Comparison of ENCODE assay signal across 24 cellular contexts in the genomic region with DNA sequence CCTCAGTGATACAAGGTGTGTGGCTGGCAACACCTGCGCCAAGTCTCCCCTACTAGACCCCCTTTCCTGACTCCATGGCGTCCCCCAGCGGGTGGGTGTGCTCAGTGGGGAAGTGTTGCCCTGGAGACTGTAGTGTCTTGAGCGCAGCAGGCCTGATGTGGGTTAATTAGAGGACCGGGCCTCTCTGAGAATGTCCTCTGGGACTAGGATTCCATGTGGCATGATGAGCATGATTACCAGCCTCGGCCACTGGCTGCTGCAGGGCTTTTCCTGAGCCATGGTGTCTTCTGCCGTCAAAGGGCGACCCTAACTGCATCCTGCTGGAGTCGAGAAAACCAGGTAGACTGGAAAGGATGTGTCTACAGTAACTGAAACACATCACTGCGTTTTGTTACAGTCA. TPM values are rescaled to one million over a fixed set of nuclear protein-coding genes. Genes with fewer than 3 reads are reported as not detected.
DNase-seq lines count a peak whose midpoint lies in the region; ATAC-seq and TF ChIP-seq lines count a peak whose summit lies in the region.
"Had no signal": no experiment of that assay in that cellular context is flagged by ENCODE, and none has a peak within 500 bp of the region (broad histone marks: within the 10 kb centered on the region; RNA-seq: fewer than 3 reads in every experiment).

No MANE protein-coding gene starts in this region.

- no peak for DNase-seq in activated naive CD8-positive, alpha-beta T cell treated with anti-CD3 and anti-CD28 coated beads, Interleukin-2, amount 50 U/mL, for 24 hours
- DNase-seq in activated naive CD8-positive, alpha-beta T cell treated with anti-CD3 and anti-CD28 coated beads for 36 hours = no peak
- DNase-seq in endothelial cell (ENCODE audit: low spot score) (no peak), posterior vena cava (ENCODE audit: low spot score) (peak; percentile 73), CD14-positive monocyte (ENCODE audit: low spot score) (no peak), NCI-H1417 treated with DMSO at 0.1 percent for 48 hours (lab: John Stamatoyannopoulos, UW) (no peak), HEK293T (ENCODE audit: extremely low spot score) (no peak)
- DNase-seq: AML-193; C1 segment of cervical spinal cord; Caco-2; CD8-positive, alpha-beta T cell; DMS79 treated with DMSO at 0.1 percent for 48 hours; GF-D8; GM23248; H7; KBM-7; NCI-H1105 treated with DMSO at 0.1 percent for 48 hours; NCI-H2029; NCI-H446; NCI-H526; NCI-H82; NK-92 treated with Interleukin-12 subunit alpha and Interleukin-12 subunit beta, amount 100 ng/mL, for 24 hours; PC-3; SK-N-SH had no signal

- no peak overlapping the region for H3K27ac Mint-ChIP-seq in activated naive CD8-positive, alpha-beta T cell treated with anti-CD3 and anti-CD28 coated beads, Interleukin-2, amount 50 U/mL, for 24 hours
- no peak overlapping the region for H3K27ac Mint-ChIP-seq in activated naive CD8-positive, alpha-beta T cell treated with anti-CD3 and anti-CD28 coated beads for 36 hours
- H3K27ac Mint-ChIP-seq in endothelial cell (ENCODE audit: unreplicated experiment) (peak overlapping the region; percentile 18), CD14-positive monocyte (peak overlapping the region in 2 of 7 donors; percentile 42 to 63)
- H3K27ac Mint-ChIP-seq: CD8-positive, alpha-beta T cell had no signal

- POLR2A ChIA-PET in HEK293T (lab: Yijun Ruan, JAX) = no interaction called here

- peaks cover 63% of the 10 kb centered on the region for H3K36me3 Mint-ChIP-seq in activated naive CD8-positive, alpha-beta T cell treated with anti-CD3 and anti-CD28 coated beads, Interleukin-2, amount 50 U/mL, for 24 hours (ENCODE audit: low read depth)
- H3K36me3 Mint-ChIP-seq in activated naive CD8-positive, alpha-beta T cell treated with anti-CD3 and anti-CD28 coated beads for 36 hours = peaks cover 35% of the 10 kb centered on the region
- H3K36me3 Mint-ChIP-seq in endothelial cell (ENCODE audit: low read depth, unreplicated experiment) (peaks cover 58% of the 10 kb centered on the region), CD14-positive monocyte (peaks cover 84 to 92% of the 10 kb centered on the region in 2 donors)

- TF ChIP-seq CTCF in endothelial cell (IDR thresholded peaks at IDR 0.05; ENCODE audit: unreplicated experiment) = no peak
- no peak for TF ChIP-seq CTCF in CD14-positive monocyte (IDR thresholded peaks at IDR 0.05)

- no peaks in the 10 kb centered on the region for H3K27me3 Mint-ChIP-seq in activated naive CD8-positive, alpha-beta T cell treated with anti-CD3 and anti-CD28 coated beads, Interleukin-2, amount 50 U/mL, for 24 hours
- H3K27me3 Mint-ChIP-seq in activated naive CD8-positive, alpha-beta T cell treated with anti-CD3 and anti-CD28 coated beads for 36 hours = no peaks in the 10 kb centered on the region
- H3K27me3 Mint-ChIP-seq in endothelial cell (ENCODE audit: unreplicated experiment) (peaks cover 3% of the 10 kb centered on the region), CD14-positive monocyte (ENCODE audit: low read depth in 3 of 3) (no peaks in the 10 kb centered on the region)

- intact Hi-C loops in posterior vena cava (cut with DNase I) (no loop called here), CD14-positive monocyte (cut with micrococcal nuclease) (no loop called here)

- H3K9me3 Mint-ChIP-seq in activated naive CD8-positive, alpha-beta T cell treated with anti-CD3 and anti-CD28 coated beads, Interleukin-2, amount 50 U/mL, for 24 hours = no peaks in the 10 kb centered on the region
- H3K9me3 Mint-ChIP-seq in activated naive CD8-positive, alpha-beta T cell treated with anti-CD3 and anti-CD28 coated beads for 36 hours = no peaks in the 10 kb centered on the region
- H3K9me3 Mint-ChIP-seq in endothelial cell (ENCODE audit: unreplicated experiment) (no peaks in the 10 kb centered on the region), CD14-positive monocyte (no peaks in the 10 kb centered on the region)
- H3K9me3 Mint-ChIP-seq: CD8-positive, alpha-beta T cell had no signal

- CTCF ChIA-PET in HEK293T (lab: Yijun Ruan, JAX) = no interaction called here

- ATAC-seq in activated naive CD8-positive, alpha-beta T cell treated with anti-CD3 and anti-CD28 coated beads, Interleukin-2, amount 50 U/mL, for 24 hours = peak; percentile 8
- ATAC-seq: CD8-positive, alpha-beta T cell; PC-3 had no signal

- H3K4me1 Mint-ChIP-seq in activated naive CD8-positive, alpha-beta T cell treated with anti-CD3 and anti-CD28 coated beads, Interleukin-2, amount 50 U/mL, for 24 hours = no peaks in the 10 kb centered on the region
- H3K4me1 Mint-ChIP-seq in activated naive CD8-positive, alpha-beta T cell treated with anti-CD3 and anti-CD28 coated beads for 36 hours = no peaks in the 10 kb centered on the region
- H3K4me1 Mint-ChIP-seq in endothelial cell (ENCODE audit: unreplicated experiment) (no peaks in the 10 kb centered on the region), CD14-positive monocyte (no peaks in the 10 kb centered on the region)

- no peak overlapping the region for H3K4me3 Mint-ChIP-seq in activated naive CD8-positive, alpha-beta T cell treated with anti-CD3 and anti-CD28 coated beads, Interleukin-2, amount 50 U/mL, for 24 hours
- no peak overlapping the region for H3K4me3 Mint-ChIP-seq in activated naive CD8-positive, alpha-beta T cell treated with anti-CD3 and anti-CD28 coated beads for 36 hours
- H3K4me3 Mint-ChIP-seq in endothelial cell (ENCODE audit: unreplicated experiment) (peak overlapping the region; percentile 76), CD14-positive monocyte (no peak overlapping the region)
- H3K4me3 Mint-ChIP-seq: CD8-positive, alpha-beta T cell had no signal

TF ChIP-seq in HEK293T, 16 proteins besides CTCF, POLR2A, EP300 and RAD21:
- no peak for TF ChIP-seq FOXK2 (IDR thresholded peaks at IDR 0.05)
- TF ChIP-seq NFRKB (IDR thresholded peaks at IDR 0.05) = no peak
- no peak for TF ChIP-seq ELF4 (IDR thresholded peaks at IDR 0.05)
- TF ChIP-seq CTBP1 (IDR thresholded peaks at IDR 0.05; ENCODE audit: borderline replicate concordance) = no peak
- TF ChIP-seq SP1 (IDR thresholded peaks at IDR 0.05) = no peak
- no peak for TF ChIP-seq FOXA1 (IDR thresholded peaks at IDR 0.05)
- TF ChIP-seq HDGF (IDR thresholded peaks at IDR 0.05; ENCODE audit: borderline replicate concordance) = no peak
- no peak for TF ChIP-seq ZNF384 (IDR thresholded peaks at IDR 0.05)
- TF ChIP-seq, protein P1, sequence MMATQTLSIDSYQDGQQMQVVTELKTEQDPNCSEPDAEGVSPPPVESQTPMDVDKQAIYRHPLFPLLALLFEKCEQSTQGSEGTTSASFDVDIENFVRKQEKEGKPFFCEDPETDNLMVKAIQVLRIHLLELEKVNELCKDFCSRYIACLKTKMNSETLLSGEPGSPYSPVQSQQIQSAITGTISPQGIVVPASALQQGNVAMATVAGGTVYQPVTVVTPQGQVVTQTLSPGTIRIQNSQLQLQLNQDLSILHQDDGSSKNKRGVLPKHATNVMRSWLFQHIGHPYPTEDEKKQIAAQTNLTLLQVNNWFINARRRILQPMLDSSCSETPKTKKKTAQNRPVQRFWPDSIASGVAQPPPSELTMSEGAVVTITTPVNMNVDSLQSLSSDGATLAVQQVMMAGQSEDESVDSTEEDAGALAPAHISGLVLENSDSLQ (IDR thresholded peaks at IDR 0.05) = no peak
- TF ChIP-seq L3MBTL2 (conservative IDR thresholded peaks at IDR 0.05) = no peak
- TF ChIP-seq TARDBP (IDR thresholded peaks at IDR 0.05) = no peak
- no peak for TF ChIP-seq SUZ12 (IDR thresholded peaks at IDR 0.05)

RNA-seq across cellular contexts. Expression of a gene that starts 28.1 kb away (rescaled TPM):
- total RNA-seq in activated naive CD8-positive, alpha-beta T cell treated with anti-CD3 and anti-CD28 coated beads for 36 hours = 10 to 100 TPM; 44.6 to 53.5 TPM
- total RNA-seq in endothelial cell (ENCODE audit: unreplicated experiment) (23.6 TPM), posterior vena cava (10 to 100 TPM; 54.1 to 54.4 TPM)
- 10 to 100 TPM; 78.6 to 82.7 TPM for polyA plus RNA-seq in CD14-positive monocyte

RNA-seq across cellular contexts. Expression of a gene that starts 28.6 kb away (rescaled TPM):
- total RNA-seq in activated naive CD8-positive, alpha-beta T cell treated with anti-CD3 and anti-CD28 coated beads for 36 hours = 1 to 10 TPM; 1.5 to 3.2 TPM
- total RNA-seq in endothelial cell (ENCODE audit: unreplicated experiment) (11.8 TPM), posterior vena cava (1 to 10 TPM; 3.8 to 4.0 TPM)
- polyA plus RNA-seq in CD14-positive monocyte = 1 to 10 TPM; 1.9 to 2.4 TPM

RNA-seq across cellular contexts. Expression of a gene that starts 29.4 kb away (rescaled TPM):
- total RNA-seq in activated naive CD8-positive, alpha-beta T cell treated with anti-CD3 and anti-CD28 coated beads for 36 hours = 100 to 1,000 TPM; 123 to 133 TPM
- total RNA-seq in endothelial cell (ENCODE audit: unreplicated experiment) (113 TPM), posterior vena cava (10 to 100 TPM; 49.4 to 50.5 TPM)
- 10 to 100 TPM; 12.2 to 23.1 TPM for polyA plus RNA-seq in CD14-positive monocyte

RNA-seq across cellular contexts. Expression of a gene that starts 29.7 kb away (rescaled TPM):
- 10 to 100 TPM; 79.5 to 84.1 TPM for total RNA-seq in activated naive CD8-positive, alpha-beta T cell treated with anti-CD3 and anti-CD28 coated beads for 36 hours
- total RNA-seq in endothelial cell (ENCODE audit: unreplicated experiment) = 85.5 TPM
- 10 to 100 TPM; 50.9 to 57.3 TPM for total RNA-seq in posterior vena cava
- 10 to 100 TPM in 1 of 2 donors, 1 to 10 TPM in 1; 7.5 to 14.7 TPM for polyA plus RNA-seq in CD14-positive monocyte

RNA-seq across cellular contexts. Expression of a gene that starts 37.8 kb away (rescaled TPM):
- total RNA-seq in activated naive CD8-positive, alpha-beta T cell treated with anti-CD3 and anti-CD28 coated beads for 36 hours = 1,000 to 10,000 TPM; 1,649 to 1,711 TPM
- total RNA-seq in endothelial cell (ENCODE audit: unreplicated experiment) (910 TPM), posterior vena cava (100 to 1,000 TPM; 525 to 575 TPM)
- polyA plus RNA-seq in CD14-positive monocyte = 100 to 1,000 TPM; 627 to 708 TPM
